ENCODE assay signal across 1 cellular context in the genomic region with DNA sequence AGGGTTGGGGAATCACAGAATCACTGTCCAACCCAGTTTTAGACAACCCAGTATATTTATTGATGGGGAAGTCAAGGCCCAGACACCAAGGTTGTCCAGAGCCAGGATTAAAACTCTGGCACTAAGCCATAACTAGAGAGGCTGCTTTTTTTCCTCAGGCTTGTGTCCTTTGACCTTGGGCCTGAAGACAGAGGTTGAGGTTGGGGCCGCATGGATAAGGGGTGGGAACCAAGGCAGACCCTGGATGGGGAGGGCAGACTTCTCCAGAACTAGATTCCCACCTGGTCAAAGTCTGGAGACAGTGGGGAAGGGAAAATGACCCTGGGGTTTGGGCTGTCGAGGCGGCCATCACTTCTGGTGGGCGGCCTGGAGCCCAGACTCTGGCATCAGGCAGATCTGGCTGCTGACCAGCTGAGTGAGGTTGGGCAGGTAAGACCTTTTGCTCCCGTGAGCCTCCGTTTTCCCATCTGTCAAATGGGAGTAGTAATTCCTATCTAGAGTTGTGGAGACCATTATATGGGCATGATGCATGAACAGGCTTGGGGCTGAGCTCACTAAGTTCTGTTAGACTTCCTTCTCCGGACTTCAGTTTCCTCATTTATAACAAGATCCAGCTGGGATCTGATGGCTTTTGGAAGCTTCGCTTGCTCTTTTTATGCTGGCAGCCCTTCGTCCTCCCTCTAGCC.
TF ChIP-seq lines count a peak whose summit lies in the region.

No MANE protein-coding gene starts in this region.

TF ChIP-seq in SK-N-SH treated with all-trans-retinoic acid at 6 μM for 48 hours, 23 proteins besides CTCF, POLR2A, EP300 and RAD21 (continued from another document):
- TF ChIP-seq POU6F1 (CRISPR knock-in tag; IDR thresholded peaks at IDR 0.05; ENCODE audit: borderline replicate concordance, low read depth) = no peak
- TF ChIP-seq, protein P1, sequence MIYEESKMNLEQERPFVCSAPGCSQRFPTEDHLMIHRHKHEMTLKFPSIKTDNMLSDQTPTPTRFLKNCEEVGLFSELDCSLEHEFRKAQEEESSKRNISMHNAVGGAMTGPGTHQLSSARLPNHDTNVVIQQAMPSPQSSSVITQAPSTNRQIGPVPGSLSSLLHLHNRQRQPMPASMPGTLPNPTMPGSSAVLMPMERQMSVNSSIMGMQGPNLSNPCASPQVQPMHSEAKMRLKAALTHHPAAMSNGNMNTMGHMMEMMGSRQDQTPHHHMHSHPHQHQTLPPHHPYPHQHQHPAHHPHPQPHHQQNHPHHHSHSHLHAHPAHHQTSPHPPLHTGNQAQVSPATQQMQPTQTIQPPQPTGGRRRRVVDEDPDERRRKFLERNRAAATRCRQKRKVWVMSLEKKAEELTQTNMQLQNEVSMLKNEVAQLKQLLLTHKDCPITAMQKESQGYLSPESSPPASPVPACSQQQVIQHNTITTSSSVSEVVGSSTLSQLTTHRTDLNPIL (CRISPR knock-in tag; IDR thresholded peaks at IDR 0.05; ENCODE audit: low read depth) = no peak
- TF ChIP-seq ARNTL (CRISPR knock-in tag; IDR thresholded peaks at IDR 0.05; ENCODE audit: borderline replicate concordance, low read depth) = no peak
- no peak for TF ChIP-seq GLIS3 (CRISPR knock-in tag; IDR thresholded peaks at IDR 0.05)
- no peak for TF ChIP-seq ZFP3 (CRISPR knock-in tag; IDR thresholded peaks at IDR 0.05)
- no peak for TF ChIP-seq TOX (CRISPR knock-in tag; IDR thresholded peaks at IDR 0.05; ENCODE audit: borderline replicate concordance)
- no peak for TF ChIP-seq RARB (CRISPR knock-in tag; IDR thresholded peaks at IDR 0.05)
- no peak for TF ChIP-seq OSR1 (CRISPR knock-in tag; IDR thresholded peaks at IDR 0.05)
